21 cellular contexts compared by ENCODE assay signal in genomic region chr4:87049508-87049907, GRCh38.
DNase-seq lines count a peak whose midpoint lies in the region; ATAC-seq lines count a peak whose summit lies in the region.
"Had no signal": no experiment of that assay in that cellular context is flagged by ENCODE, and none has a peak within 500 bp of the region (broad histone marks: within the 10 kb centered on the region; RNA-seq: fewer than 3 reads in every experiment).

No MANE protein-coding gene starts in this region.

- H3K4me3 Mint-ChIP-seq in activated T-cell treated with anti-CD3 and anti-CD28 coated beads, Interleukin-2, amount 50 U/mL, for 72 hours, result peak overlapping the region in 1 of 2 donors; percentile 14
- no peak overlapping the region for H3K4me3 Mint-ChIP-seq in activated CD4-positive, alpha-beta memory T cell treated with anti-CD3 and anti-CD28 coated beads, Interleukin-2, amount 10 ng/mL, durations not matched to agents 7 days and 5 days
- H3K4me3 Mint-ChIP-seq: activated CD4-positive, alpha-beta memory T cell treated with anti-CD3 and anti-CD28 coated beads for 36 hours; CD8-positive, alpha-beta T cell; effector memory CD8-positive, alpha-beta T cell; memory B cell; nephron progenitor cell; stimulated activated naive B cell treated with anti-CD40 and anti-IgM and Interleukin-4, amounts not matched to agents 10 μg/mL and 1 μg/mL and 100 μg/mL, for 72 hours had no signal

- H3K9me3 Mint-ChIP-seq in activated T-cell treated with anti-CD3 and anti-CD28 coated beads, Interleukin-2, amount 50 U/mL, for 72 hours, result no peaks in the 10 kb centered on the region
- H3K9me3 Mint-ChIP-seq in activated CD4-positive, alpha-beta memory T cell treated with anti-CD3 and anti-CD28 coated beads, Interleukin-2, amount 10 ng/mL, durations not matched to agents 7 days and 5 days, result no peaks in the 10 kb centered on the region
- H3K9me3 Mint-ChIP-seq: activated CD4-positive, alpha-beta memory T cell treated with anti-CD3 and anti-CD28 coated beads for 36 hours; CD8-positive, alpha-beta T cell; effector memory CD8-positive, alpha-beta T cell; memory B cell; nephron progenitor cell had no signal

- H3K4me3 ChIP-seq in stomach smooth muscle (ENCODE audit: low read length in 2 of 2), result peak overlapping the region in 1 of 2 donors; percentile 50
- H3K4me3 ChIP-seq: hepatocyte had no signal

- peak overlapping the region; percentile 60 for H3K27ac ChIP-seq in stomach smooth muscle (ENCODE audit: low read length)
- H3K27ac ChIP-seq: hepatocyte had no signal

- peaks cover 11 to 20% of the 10 kb centered on the region in 2 donors for H3K36me3 Mint-ChIP-seq in activated T-cell treated with anti-CD3 and anti-CD28 coated beads, Interleukin-2, amount 50 U/mL, for 72 hours (ENCODE audit: insufficient read depth in 2 of 2)
- H3K36me3 Mint-ChIP-seq in activated CD4-positive, alpha-beta memory T cell treated with anti-CD3 and anti-CD28 coated beads, Interleukin-2, amount 10 ng/mL, durations not matched to agents 7 days and 5 days (ENCODE audit: low read depth), result peaks cover 64% of the 10 kb centered on the region

- no peaks in the 10 kb centered on the region for H3K27me3 Mint-ChIP-seq in activated T-cell treated with anti-CD3 and anti-CD28 coated beads, Interleukin-2, amount 50 U/mL, for 72 hours (ENCODE audit: low read depth)
- no peaks in the 10 kb centered on the region for H3K27me3 Mint-ChIP-seq in activated CD4-positive, alpha-beta memory T cell treated with anti-CD3 and anti-CD28 coated beads, Interleukin-2, amount 10 ng/mL, durations not matched to agents 7 days and 5 days
- H3K27me3 Mint-ChIP-seq: activated CD4-positive, alpha-beta memory T cell treated with anti-CD3 and anti-CD28 coated beads for 36 hours; effector memory CD8-positive, alpha-beta T cell; memory B cell; stimulated activated naive B cell treated with anti-CD40 and anti-IgM and Interleukin-4, amounts not matched to agents 10 μg/mL and 1 μg/mL and 100 μg/mL, for 72 hours had no signal

- no peak overlapping the region for H3K9ac ChIP-seq in stomach smooth muscle (ENCODE audit: low read length in 2 of 2)

- no peak for ATAC-seq in activated T-cell treated with anti-CD3 and anti-CD28 coated beads, Interleukin-2, amount 50 U/mL, for 72 hours (replicated peaks in 1 of 2)
- no peak for ATAC-seq in HG03039 (IDR thresholded peaks at IDR 0.05; ENCODE audit: unreplicated experiment)
- ATAC-seq: CD8-positive, alpha-beta T cell; effector memory CD8-positive, alpha-beta T cell; right cardiac atrium; stimulated activated naive B cell treated with anti-CD40 and anti-IgM and Interleukin-4, amounts not matched to agents 10 μg/mL and 1 μg/mL and 100 μg/mL, for 72 hours had no signal

- H3K27me3 ChIP-seq in stomach smooth muscle (ENCODE audit: control insufficient read depth in 1 of 2, insufficient read depth in 2 of 2, low read length in 2 of 2), result no peaks in the 10 kb centered on the region
- H3K27me3 ChIP-seq: hepatocyte had no signal

- H3K4me1 ChIP-seq in stomach smooth muscle (ENCODE audit: control insufficient read depth, insufficient read depth, low read length), result peaks cover 26% of the 10 kb centered on the region

- H3K9me3 ChIP-seq in stomach smooth muscle (ENCODE audit: control insufficient read depth in 2 of 2, low read length in 2 of 2), result no peaks in the 10 kb centered on the region

- peak overlapping the region; percentile 22 for H3K27ac Mint-ChIP-seq in activated T-cell treated with anti-CD3 and anti-CD28 coated beads, Interleukin-2, amount 50 U/mL, for 72 hours
- no peak overlapping the region for H3K27ac Mint-ChIP-seq in activated CD4-positive, alpha-beta memory T cell treated with anti-CD3 and anti-CD28 coated beads, Interleukin-2, amount 10 ng/mL, durations not matched to agents 7 days and 5 days
- H3K27ac Mint-ChIP-seq: activated CD4-positive, alpha-beta memory T cell treated with anti-CD3 and anti-CD28 coated beads for 36 hours; CD8-positive, alpha-beta T cell; effector memory CD8-positive, alpha-beta T cell; memory B cell; stimulated activated naive B cell treated with anti-CD40 and anti-IgM and Interleukin-4, amounts not matched to agents 10 μg/mL and 1 μg/mL and 100 μg/mL, for 72 hours had no signal

- POLR2A ChIA-PET in activated CD4-positive, alpha-beta memory T cell treated with anti-CD3 and anti-CD28 coated beads, Interleukin-2, amount 10 ng/mL, durations not matched to agents 7 days and 5 days (lab: Charles Lee), result no interaction called here

- peaks cover 53% of the 10 kb centered on the region for H3K4me1 Mint-ChIP-seq in activated T-cell treated with anti-CD3 and anti-CD28 coated beads, Interleukin-2, amount 50 U/mL, for 72 hours (ENCODE audit: low read depth)
- peaks cover 36% of the 10 kb centered on the region for H3K4me1 Mint-ChIP-seq in activated CD4-positive, alpha-beta memory T cell treated with anti-CD3 and anti-CD28 coated beads, Interleukin-2, amount 10 ng/mL, durations not matched to agents 7 days and 5 days

- peaks cover 9 to 11% of the 10 kb centered on the region in 2 donors for H3K36me3 ChIP-seq in stomach smooth muscle (ENCODE audit: control insufficient read depth in 2 of 2, insufficient read depth in 2 of 2, low read length in 2 of 2)

- CTCF ChIA-PET in activated CD4-positive, alpha-beta memory T cell treated with anti-CD3 and anti-CD28 coated beads, Interleukin-2, amount 10 ng/mL, durations not matched to agents 7 days and 5 days (lab: Charles Lee), result interaction anchor here (0.6 kb wide), 1 partner anchor 1209 kb away, joined by 3 read pairs; no protein-coding TSS in a partner anchor

- peak in 1 of 2 donors; percentile 12 for DNase-seq in activated T-cell treated with anti-CD3 and anti-CD28 coated beads, Interleukin-2, amount 50 U/mL, for 72 hours
- DNase-seq in activated T-cell treated with anti-CD3 and anti-CD28 coated beads, Interleukin-2, amount 50 U/mL, for 48 hours, result no peak
- DNase-seq in NCI-H69 (lab: John Stamatoyannopoulos, UW) (peak; percentile 16), medulla oblongata (ENCODE audit: extremely low spot score) (peak; percentile 65), NCI-H1048 (lab: John Stamatoyannopoulos, UW) (no peak)
- DNase-seq in activated CD4-positive, alpha-beta memory T cell treated with anti-CD3 and anti-CD28 coated beads, Interleukin-2, amount 10 ng/mL, durations not matched to agents 7 days and 5 days, result no peak
- DNase-seq: activated CD4-positive, alpha-beta memory T cell treated with anti-CD3 and anti-CD28 coated beads for 36 hours; CD8-positive, alpha-beta T cell; effector memory CD8-positive, alpha-beta T cell; islet precursor cell; KBM-7; NCI-H1105; NCI-H226; nephron progenitor cell; right cardiac atrium; RPMI8226; stimulated activated naive B cell treated with anti-CD40 and anti-IgM and Interleukin-4, amounts not matched to agents 10 μg/mL and 1 μg/mL and 100 μg/mL, for 72 hours had no signal

Comparison
In these comparisons a context has a peak if more than half of its experiments do, and no peak if none do; other contexts are left out.
1. DNase-seq: peak in NCI-H69 (single experiment) and medulla oblongata (single experiment); none in activated T-cell treated with anti-CD3 and anti-CD28 coated beads, Interleukin-2, amount 50 U/mL, for 48 hours (0 of 2), activated CD4-positive, alpha-beta memory T cell treated with anti-CD3 and anti-CD28 coated beads, Interleukin-2, amount 10 ng/mL, durations not matched to agents 7 days and 5 days (single experiment) and NCI-H1048 (single experiment).